ENCODE assay signal across 8 cellular contexts in the genomic region with DNA sequence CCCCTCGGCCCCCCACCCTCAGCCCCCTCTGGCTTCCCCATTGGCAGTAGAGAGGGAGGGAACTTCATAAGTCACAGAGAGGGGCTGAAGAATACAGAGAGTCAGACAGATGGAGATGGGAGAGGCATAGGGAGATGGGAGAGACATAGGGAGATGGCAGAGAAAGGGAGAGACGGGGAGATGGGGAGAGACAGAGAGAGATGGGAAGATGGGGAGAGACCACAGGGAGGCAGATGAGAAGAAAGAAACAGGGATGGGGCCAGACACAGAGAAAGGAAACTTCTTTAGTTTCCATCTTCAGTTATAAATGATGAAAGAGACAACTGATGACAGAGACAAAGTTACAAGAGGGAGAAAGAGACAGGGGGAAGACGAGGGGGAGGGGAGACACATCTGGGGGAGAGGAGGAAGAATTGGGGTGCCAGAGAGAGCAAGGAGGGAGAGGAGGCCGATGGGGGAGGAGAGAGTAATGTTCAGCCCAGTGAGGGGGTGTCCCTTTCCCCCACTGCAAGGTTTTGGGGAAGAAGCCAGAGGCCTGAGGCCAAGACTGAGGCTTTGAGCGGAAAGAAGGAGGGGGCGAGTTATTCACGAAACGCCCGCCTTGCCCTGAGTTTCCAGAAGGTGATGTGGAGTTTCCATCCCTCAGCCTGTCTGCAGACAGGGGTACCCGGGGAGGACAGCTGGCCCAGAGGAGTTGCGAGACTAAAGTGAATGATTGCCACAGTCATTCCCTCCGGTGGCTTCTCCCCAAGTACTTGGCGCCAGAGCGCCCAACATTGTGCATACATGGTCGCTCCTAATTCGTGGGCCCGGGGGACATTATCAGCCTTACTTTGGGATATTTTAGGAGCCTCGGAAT. TPM values are rescaled to one million over a fixed set of nuclear protein-coding genes. Genes with fewer than 3 reads are reported as not detected.
DNase-seq lines count a peak whose midpoint lies in the region; ATAC-seq and TF ChIP-seq lines count a peak whose summit lies in the region.

No MANE protein-coding gene starts in this region.

- peaks cover 31% of the 10 kb centered on the region for H3K36me3 Mint-ChIP-seq in activated CD4-positive, alpha-beta T cell treated with anti-CD3 and anti-CD28 coated beads, Interleukin-2, amount 10 ng/mL, durations not matched to agents 7 days and 5 days (ENCODE audit: low read depth)

- no peak for TF ChIP-seq CTCF in fibroblast of villous mesenchyme (IDR thresholded peaks at IDR 0.05; ENCODE audit: insufficient read depth, low read depth, low read length)

- H3K4me1 Mint-ChIP-seq in activated CD4-positive, alpha-beta T cell treated with anti-CD3 and anti-CD28 coated beads, Interleukin-2, amount 10 ng/mL, durations not matched to agents 7 days and 5 days = peaks cover 62% of the 10 kb centered on the region

- H3K9me3 Mint-ChIP-seq in activated CD4-positive, alpha-beta T cell treated with anti-CD3 and anti-CD28 coated beads, Interleukin-2, amount 10 ng/mL, durations not matched to agents 7 days and 5 days = no peaks in the 10 kb centered on the region

- no peaks in the 10 kb centered on the region for H3K27me3 Mint-ChIP-seq in activated CD4-positive, alpha-beta T cell treated with anti-CD3 and anti-CD28 coated beads, Interleukin-2, amount 10 ng/mL, durations not matched to agents 7 days and 5 days

- CTCF ChIA-PET in activated CD4-positive, alpha-beta T cell treated with anti-CD3 and anti-CD28 coated beads, Interleukin-2, amount 10 ng/mL, durations not matched to agents 7 days and 5 days (lab: Charles Lee) = interaction anchor here (1.0 to 2.5 kb wide), 4 partner anchors 9 to 17 kb away, joined by 4 to 13 read pairs (median 6); no protein-coding TSS in a partner anchor
- CTCF ChIA-PET in HEK293T (lab: Yijun Ruan, JAX) = no interaction called here

- peak; percentile 23 for ATAC-seq in GM18511 (IDR thresholded peaks at IDR 0.05; ENCODE audit: unreplicated experiment)
- peak; percentile 22 for ATAC-seq in HG03354 (IDR thresholded peaks at IDR 0.05; ENCODE audit: poor library complexity, severe bottlenecking, unreplicated experiment)

- H3K4me3 Mint-ChIP-seq in activated CD4-positive, alpha-beta T cell treated with anti-CD3 and anti-CD28 coated beads, Interleukin-2, amount 10 ng/mL, durations not matched to agents 7 days and 5 days = peak overlapping the region; percentile 83

- peak overlapping the region; percentile 12 for H3K4me3 ChIP-seq in fibroblast of villous mesenchyme (ENCODE audit: low read depth, low read length)

- peak; percentile 68 for DNase-seq in activated CD4-positive, alpha-beta T cell treated with anti-CD3 and anti-CD28 coated beads, Interleukin-2, amount 10 ng/mL, durations not matched to agents 7 days and 5 days
- DNase-seq in fibroblast of villous mesenchyme (ENCODE audit: low read depth) = no peak
- DNase-seq in stimulated activated CD4-positive, alpha-beta T cell treated with anti-CD3 and anti-CD28 coated beads, Interleukin-4, amount 100 ng/mL, for 48 hours (ENCODE audit: low read depth in 2 of 2) = peak; percentile 71 to 83
- no peak for DNase-seq in HK-2 (ENCODE audit: unreplicated experiment)
- DNase-seq in HEK293T (ENCODE audit: extremely low spot score) = no peak
- DNase-seq in dermis blood vessel endothelial cell = no peak

- peak overlapping the region; percentile 95 for H3K27ac Mint-ChIP-seq in activated CD4-positive, alpha-beta T cell treated with anti-CD3 and anti-CD28 coated beads, Interleukin-2, amount 10 ng/mL, durations not matched to agents 7 days and 5 days

- POLR2A ChIA-PET in activated CD4-positive, alpha-beta T cell treated with anti-CD3 and anti-CD28 coated beads, Interleukin-2, amount 10 ng/mL, durations not matched to agents 7 days and 5 days (lab: Charles Lee) = no interaction called here
- POLR2A ChIA-PET in HEK293T (lab: Yijun Ruan, JAX) = interaction anchor here (0.9 to 6.5 kb wide), 8 partner anchors 8 to 175 kb away, joined by 3 to 62 read pairs (median 4); a partner anchor contains a TSS

TF ChIP-seq in HEK293T, 16 proteins besides CTCF, POLR2A, EP300 and RAD21:
- TF ChIP-seq, protein P1, sequence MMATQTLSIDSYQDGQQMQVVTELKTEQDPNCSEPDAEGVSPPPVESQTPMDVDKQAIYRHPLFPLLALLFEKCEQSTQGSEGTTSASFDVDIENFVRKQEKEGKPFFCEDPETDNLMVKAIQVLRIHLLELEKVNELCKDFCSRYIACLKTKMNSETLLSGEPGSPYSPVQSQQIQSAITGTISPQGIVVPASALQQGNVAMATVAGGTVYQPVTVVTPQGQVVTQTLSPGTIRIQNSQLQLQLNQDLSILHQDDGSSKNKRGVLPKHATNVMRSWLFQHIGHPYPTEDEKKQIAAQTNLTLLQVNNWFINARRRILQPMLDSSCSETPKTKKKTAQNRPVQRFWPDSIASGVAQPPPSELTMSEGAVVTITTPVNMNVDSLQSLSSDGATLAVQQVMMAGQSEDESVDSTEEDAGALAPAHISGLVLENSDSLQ (IDR thresholded peaks at IDR 0.05) = no peak
- TF ChIP-seq SP1 (IDR thresholded peaks at IDR 0.05) = no peak
- no peak for TF ChIP-seq HDGF (IDR thresholded peaks at IDR 0.05; ENCODE audit: borderline replicate concordance)
- no peak for TF ChIP-seq LEF1 (IDR thresholded peaks at IDR 0.05; ENCODE audit: borderline replicate concordance)
- no peak for TF ChIP-seq NFRKB (IDR thresholded peaks at IDR 0.05)
- no peak for TF ChIP-seq TARDBP (IDR thresholded peaks at IDR 0.05)
- TF ChIP-seq FOXM1 (IDR thresholded peaks at IDR 0.05; ENCODE audit: borderline replicate concordance) = no peak
- no peak for TF ChIP-seq ZNF384 (IDR thresholded peaks at IDR 0.05)
- TF ChIP-seq FOXK2 (IDR thresholded peaks at IDR 0.05) = no peak
- no peak for TF ChIP-seq FOXA1 (IDR thresholded peaks at IDR 0.05)
- no peak for TF ChIP-seq ARNT (IDR thresholded peaks at IDR 0.05)
- TF ChIP-seq BHLHE40 (IDR thresholded peaks at IDR 0.05; ENCODE audit: borderline replicate concordance) = no peak
- TF ChIP-seq SUZ12 (IDR thresholded peaks at IDR 0.05) = no peak
- no peak for TF ChIP-seq CTBP1 (IDR thresholded peaks at IDR 0.05; ENCODE audit: borderline replicate concordance)
- no peak for TF ChIP-seq ELF4 (IDR thresholded peaks at IDR 0.05)

RNA-seq across cellular contexts. Expression of a gene that starts 0.7 kb away (rescaled TPM):
- total RNA-seq in activated CD4-positive, alpha-beta T cell treated with anti-CD3 and anti-CD28 coated beads, Interleukin-2, amount 10 ng/mL, durations not matched to agents 7 days and 5 days = 10 to 100 TPM; 77.8 to 77.9 TPM
- total RNA-seq in fibroblast of villous mesenchyme (23.8 and 28.1 TPM in 2 replicates), dermis blood vessel endothelial cell (23.4 and 25.4 TPM in 2 replicates)

RNA-seq across cellular contexts. Expression of a gene that starts 3.0 kb away (rescaled TPM):
- 1 to 10 TPM in 1 of 2 experiments, under 1 TPM in 1; 0.99 to 1.3 TPM for total RNA-seq in activated CD4-positive, alpha-beta T cell treated with anti-CD3 and anti-CD28 coated beads, Interleukin-2, amount 10 ng/mL, durations not matched to agents 7 days and 5 days
- total RNA-seq in fibroblast of villous mesenchyme (under 0.01 TPM in 1 of 2 replicates, not detected in the other), dermis blood vessel endothelial cell (0.28 and 0.68 TPM in 2 replicates)

RNA-seq across cellular contexts. Expression of a gene that starts 6.0 kb away (rescaled TPM):
- total RNA-seq in activated CD4-positive, alpha-beta T cell treated with anti-CD3 and anti-CD28 coated beads, Interleukin-2, amount 10 ng/mL, durations not matched to agents 7 days and 5 days = 10 to 100 TPM; 39.1 to 43.1 TPM
- total RNA-seq in fibroblast of villous mesenchyme (0.43 and 1.9 TPM in 2 replicates), dermis blood vessel endothelial cell (2.6 and 4.6 TPM in 2 replicates)

RNA-seq across cellular contexts. Expression of a gene that starts 14.2 kb away (rescaled TPM):
- 100 to 1,000 TPM; 228 to 230 TPM for total RNA-seq in activated CD4-positive, alpha-beta T cell treated with anti-CD3 and anti-CD28 coated beads, Interleukin-2, amount 10 ng/mL, durations not matched to agents 7 days and 5 days
- 244 and 264 TPM in 2 replicates for total RNA-seq in fibroblast of villous mesenchyme
- total RNA-seq in dermis blood vessel endothelial cell = 307 and 366 TPM in 2 replicates

RNA-seq across cellular contexts. Expression of a gene that starts 19.4 kb away (rescaled TPM):
- 100 to 1,000 TPM; 100 to 108 TPM for total RNA-seq in activated CD4-positive, alpha-beta T cell treated with anti-CD3 and anti-CD28 coated beads, Interleukin-2, amount 10 ng/mL, durations not matched to agents 7 days and 5 days
- 24.2 and 25.9 TPM in 2 replicates for total RNA-seq in fibroblast of villous mesenchyme
- 29.4 and 31.6 TPM in 2 replicates for total RNA-seq in dermis blood vessel endothelial cell

Comparison
In these comparisons a context has a peak if more than half of its experiments do, and no peak if none do; other contexts are left out.
1. DNase-seq: peak in activated CD4-positive, alpha-beta T cell treated with anti-CD3 and anti-CD28 coated beads, Interleukin-2, amount 10 ng/mL, durations not matched to agents 7 days and 5 days (single experiment) and stimulated activated CD4-positive, alpha-beta T cell treated with anti-CD3 and anti-CD28 coated beads, Interleukin-4, amount 100 ng/mL, for 48 hours (2 of 2); none in fibroblast of villous mesenchyme (single experiment), HK-2 (single experiment), HEK293T (single experiment) and dermis blood vessel endothelial cell (single experiment).